In genomic region chr17:80034977-80035686, GRCh38 we compare ENCODE assay signal across 1 cellular context.
TF ChIP-seq lines count a peak whose summit lies in the region.

No MANE protein-coding gene starts in this region.

TF ChIP-seq in K562, 482 proteins besides CTCF, POLR2A, EP300 and RAD21:
- TF ChIP-seq E2F6 (IDR thresholded peaks at IDR 0.05; ENCODE audit: borderline replicate concordance in 1 of 2, extremely low read depth in 1 of 2, insufficient read depth in 1 of 2, insufficient read length in 1 of 2, low read depth in 1 of 2, low read length in 1 of 2, poor library complexity in 1 of 2, severe bottlenecking in 1 of 2) (no peak), EZH2 (IDR thresholded peaks at IDR 0.05; ENCODE audit: borderline replicate concordance, low read depth, low read length) (peak; percentile 24), CBX2 (IDR thresholded peaks at IDR 0.05; ENCODE audit: insufficient read depth, low read length, poor library complexity, severe bottlenecking) (peak; percentile 91), HCFC1 (IDR thresholded peaks at IDR 0.05; ENCODE audit: low read depth, low read length) (no peak)
